ENCODE assay signal across 18 cellular contexts in the genomic region with DNA sequence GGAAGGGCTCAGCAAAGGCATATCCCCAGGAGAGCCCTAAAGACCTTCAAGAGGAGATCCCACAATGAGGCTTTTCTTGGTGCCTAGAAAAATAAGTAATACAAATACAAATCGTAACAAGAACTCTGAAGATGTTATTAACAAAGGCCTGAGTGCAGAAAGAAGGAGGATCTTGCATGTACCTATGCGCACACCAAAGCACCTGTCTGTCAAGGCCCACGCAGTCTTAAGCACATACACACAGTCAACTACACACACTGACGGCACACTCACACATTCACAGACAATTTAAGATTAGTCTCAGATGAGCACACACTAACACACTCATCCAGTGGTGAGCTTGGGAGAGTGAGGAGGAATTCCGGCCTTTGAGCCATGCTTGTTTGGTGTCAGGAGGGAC. TPM values are rescaled to one million over a fixed set of nuclear protein-coding genes. Genes with fewer than 3 reads are reported as not detected.
A peak's percentile ranks its signal among the peaks of the same experiment; 100 is the strongest.
DNase-seq lines count a peak whose midpoint lies in the region; ATAC-seq and TF ChIP-seq lines count a peak whose summit lies in the region.
"Had no signal": no experiment of that assay in that cellular context is flagged by ENCODE, and none has a peak within 500 bp of the region (broad histone marks: within the 10 kb centered on the region; RNA-seq: fewer than 3 reads in every experiment).

No MANE protein-coding gene starts in this region.

- TF ChIP-seq POLR2A in IMR-90 (IDR thresholded peaks at IDR 0.05; ENCODE audit: low read depth, low read length) = no peak

- H3K27me3 Mint-ChIP-seq in activated T-cell treated with anti-CD3 and anti-CD28 coated beads, Interleukin-2, amount 50 U/mL, for 24 hours = no peaks in the 10 kb centered on the region
- no peaks in the 10 kb centered on the region for H3K27me3 Mint-ChIP-seq in activated T-cell treated with anti-CD3 and anti-CD28 coated beads, Interleukin-2, amount 50 U/mL, for 72 hours (ENCODE audit: low read depth)
- peaks cover 11% of the 10 kb centered on the region for H3K27me3 Mint-ChIP-seq in endothelial cell (ENCODE audit: unreplicated experiment)
- H3K27me3 Mint-ChIP-seq in stimulated activated naive B cell treated with anti-CD40 and anti-IgM and Interleukin-4, amounts not matched to agents 10 μg/mL and 1 μg/mL and 100 μg/mL, for 72 hours = no peaks in the 10 kb centered on the region

- POLR2A ChIA-PET in IMR-90 (lab: Charles Lee; ENCODE audit: unreplicated experiment) = no interaction called here

- intact Hi-C loops in IMR-90 (cut with micrococcal nuclease) = no loop called here

- H3K18ac ChIP-seq in IMR-90 (ENCODE audit: low read depth, low read length) = no peak overlapping the region

- H3K27me3 ChIP-seq in IMR-90 (ENCODE audit: control insufficient read depth, insufficient read depth, low read length) = no peaks in the 10 kb centered on the region
- H3K27me3 ChIP-seq: BLaER1 treated with 17β-estradiol and CSF1 and Interleukin-3, amounts not matched to agents 10 nM and 100 nM had no signal

- no peak for ATAC-seq in activated T-cell treated with anti-CD3 and anti-CD28 coated beads, Interleukin-2, amount 50 U/mL, for 72 hours (replicated peaks in 1 of 2)
- no peak for ATAC-seq in IMR-90 (ENCODE audit: low read depth)
- no peak for ATAC-seq in stimulated activated naive B cell treated with anti-CD40 and anti-IgM and Interleukin-4, amounts not matched to agents 10 μg/mL and 1 μg/mL and 100 μg/mL, for 72 hours (replicated peaks)
- ATAC-seq: HepG2 had no signal

- H3K27ac Mint-ChIP-seq in activated T-cell treated with anti-CD3 and anti-CD28 coated beads, Interleukin-2, amount 50 U/mL, for 24 hours = peak overlapping the region; percentile 80
- H3K27ac Mint-ChIP-seq in activated T-cell treated with anti-CD3 and anti-CD28 coated beads, Interleukin-2, amount 50 U/mL, for 72 hours = no peak overlapping the region
- H3K27ac Mint-ChIP-seq in endothelial cell (ENCODE audit: unreplicated experiment) = no peak overlapping the region
- peak overlapping the region; percentile 31 for H3K27ac Mint-ChIP-seq in stimulated activated naive B cell treated with anti-CD40 and anti-IgM and Interleukin-4, amounts not matched to agents 10 μg/mL and 1 μg/mL and 100 μg/mL, for 72 hours
- H3K27ac Mint-ChIP-seq: HFFc6 had no signal

- no peak overlapping the region for H3K9ac ChIP-seq in IMR-90 (ENCODE audit: low read depth, low read length)
- H3K9ac ChIP-seq: BLaER1 treated with 17β-estradiol and CSF1 and Interleukin-3, amounts not matched to agents 10 nM and 100 nM; KMS-11 had no signal

- H3K4me3 ChIP-seq in IMR-90 (ENCODE audit: insufficient read depth, low read depth, low read length) = no peak overlapping the region
- H3K4me3 ChIP-seq: BLaER1 treated with 17β-estradiol and CSF1 and Interleukin-3, amounts not matched to agents 10 nM and 100 nM had no signal

- no peaks in the 10 kb centered on the region for H3K9me3 Mint-ChIP-seq in activated T-cell treated with anti-CD3 and anti-CD28 coated beads, Interleukin-2, amount 50 U/mL, for 24 hours
- H3K9me3 Mint-ChIP-seq in activated T-cell treated with anti-CD3 and anti-CD28 coated beads, Interleukin-2, amount 50 U/mL, for 72 hours = no peaks in the 10 kb centered on the region
- no peaks in the 10 kb centered on the region for H3K9me3 Mint-ChIP-seq in endothelial cell (ENCODE audit: unreplicated experiment)
- H3K9me3 Mint-ChIP-seq in stimulated activated naive B cell treated with anti-CD40 and anti-IgM and Interleukin-4, amounts not matched to agents 10 μg/mL and 1 μg/mL and 100 μg/mL, for 72 hours = no peaks in the 10 kb centered on the region
- H3K9me3 Mint-ChIP-seq: HFFc6 had no signal

- no peak overlapping the region for H2BK120ac ChIP-seq in IMR-90 (ENCODE audit: low read depth, low read length)

- H3K4me1 ChIP-seq in IMR-90 (ENCODE audit: control insufficient read depth, insufficient read depth, low read length) = peaks cover 19% of the 10 kb centered on the region

- no peak overlapping the region for H4K8ac ChIP-seq in IMR-90 (ENCODE audit: low read depth in 2 of 2, low read length in 2 of 2)

- 0 out of 2 replicates have a peak overlapping the region, but pooled peaks have one; percentile 9 for H2AK5ac ChIP-seq in IMR-90 (ENCODE audit: low read depth, low read length)

- no peak overlapping the region for H3K27ac ChIP-seq in IMR-90 (ENCODE audit: insufficient read depth, low read length)
- H3K27ac ChIP-seq: BLaER1 treated with 17β-estradiol and CSF1 and Interleukin-3, amounts not matched to agents 10 nM and 100 nM; KMS-11 had no signal

- H3K9me3 ChIP-seq in IMR-90 (ENCODE audit: control insufficient read depth, insufficient read depth, low read length) = no peaks in the 10 kb centered on the region
- H3K9me3 ChIP-seq: BLaER1 treated with 17β-estradiol and CSF1 and Interleukin-3, amounts not matched to agents 10 nM and 100 nM had no signal

- peaks cover 98% of the 10 kb centered on the region for H3K36me3 Mint-ChIP-seq in activated T-cell treated with anti-CD3 and anti-CD28 coated beads, Interleukin-2, amount 50 U/mL, for 24 hours (ENCODE audit: low read depth)
- peaks cover 4 to 17% of the 10 kb centered on the region in 2 donors for H3K36me3 Mint-ChIP-seq in activated T-cell treated with anti-CD3 and anti-CD28 coated beads, Interleukin-2, amount 50 U/mL, for 72 hours (ENCODE audit: insufficient read depth in 2 of 2)
- peaks cover 8% of the 10 kb centered on the region for H3K36me3 Mint-ChIP-seq in endothelial cell (ENCODE audit: low read depth, unreplicated experiment)
- peaks cover 48 to 71% of the 10 kb centered on the region in 2 donors for H3K36me3 Mint-ChIP-seq in stimulated activated naive B cell treated with anti-CD40 and anti-IgM and Interleukin-4, amounts not matched to agents 10 μg/mL and 1 μg/mL and 100 μg/mL, for 72 hours

- no peak overlapping the region for H3K4me2 ChIP-seq in IMR-90 (ENCODE audit: low read depth, low read length)
- H3K4me2 ChIP-seq: BLaER1 treated with 17β-estradiol and CSF1 and Interleukin-3, amounts not matched to agents 10 nM and 100 nM; KMS-11 had no signal

- no CpG with 5 or more reads among the region's 5 CpGs for WGBS in IMR-90 (ENCODE audit: extremely low coverage in 2 of 2, insufficient read length in 1 of 2), 2 experiments

- H4K20me1 ChIP-seq in IMR-90 (ENCODE audit: insufficient read depth, low read length) = peaks cover 6% of the 10 kb centered on the region

- in situ Hi-C loops in IMR-90 (cut with MboI; ENCODE audit: low sequenced_read_pairs) = no loop called here

- CTCF ChIA-PET in IMR-90 (lab: Yijun Ruan, JAX) = no interaction called here

- TF ChIP-seq CTCF in IMR-90 (conservative IDR thresholded peaks at IDR 0.05; ENCODE audit: low read depth, low read length) (no peak), endothelial cell (IDR thresholded peaks at IDR 0.05; ENCODE audit: unreplicated experiment) (no peak)

- no peak overlapping the region for H3K56ac ChIP-seq in IMR-90 (ENCODE audit: extremely low read depth, insufficient read depth, low read length)

- DNase-seq in activated T-cell treated with anti-CD3 and anti-CD28 coated beads, Interleukin-2, amount 50 U/mL, for 24 hours = no peak
- DNase-seq in activated T-cell treated with anti-CD3 and anti-CD28 coated beads, Interleukin-2, amount 50 U/mL, for 72 hours = no peak
- no peak for DNase-seq in IMR-90
- no peak for DNase-seq in endothelial cell (ENCODE audit: low spot score)
- no peak for DNase-seq in stimulated activated naive B cell treated with anti-CD40 and anti-IgM and Interleukin-4, amounts not matched to agents 10 μg/mL and 1 μg/mL and 100 μg/mL, for 72 hours
- DNase-seq in T-helper 1 cell = no peak
- no peak for DNase-seq in cerebellum (ENCODE audit: low spot score)
- DNase-seq: DMS79 treated with DMSO at 0.1 percent for 48 hours, HFFc6, MV-4-11, NCI-H1694 treated with DMSO at 0.1 percent for 48 hours, NCI-H226, NCI-H524, NCI-H82, SHP77 had no signal

- no peak overlapping the region for H4K5ac ChIP-seq in IMR-90 (ENCODE audit: low read depth, low read length)

- H2BK20ac ChIP-seq in IMR-90 (ENCODE audit: low read depth, low read length) = no peak overlapping the region

- no peak for TF ChIP-seq RAD21 in IMR-90 (IDR thresholded peaks at IDR 0.05; ENCODE audit: low read length)

- no peak overlapping the region for H2BK5ac ChIP-seq in IMR-90 (ENCODE audit: low read depth, low read length, poor library complexity, severe bottlenecking)

- H3K4ac ChIP-seq in IMR-90 (ENCODE audit: low read depth, low read length) = no peak overlapping the region

- H4K91ac ChIP-seq in IMR-90 (ENCODE audit: insufficient read depth, low read depth, low read length) = no peak overlapping the region

- no peak overlapping the region for H2BK15ac ChIP-seq in IMR-90 (ENCODE audit: low read depth, low read length)

- H3K79me1 ChIP-seq in IMR-90 (ENCODE audit: low read depth in 1 of 2, low read length in 2 of 2) = peaks cover 8 to 35% of the 10 kb centered on the region in 2 experiments

- no peak overlapping the region for H3K14ac ChIP-seq in IMR-90 (replicated peaks; ENCODE audit: low read depth, low read length)

- dilution Hi-C loops in IMR-90 (cut with HindIII; ENCODE audit: low sequenced_read_pairs, unreplicated experiment) = no loop called here

- H3K36me3 ChIP-seq in IMR-90 (ENCODE audit: control insufficient read depth, insufficient read depth, low read length) = peaks cover 74% of the 10 kb centered on the region

- H3K4me3 Mint-ChIP-seq in activated T-cell treated with anti-CD3 and anti-CD28 coated beads, Interleukin-2, amount 50 U/mL, for 24 hours = no peak overlapping the region
- no peak overlapping the region for H3K4me3 Mint-ChIP-seq in activated T-cell treated with anti-CD3 and anti-CD28 coated beads, Interleukin-2, amount 50 U/mL, for 72 hours
- H3K4me3 Mint-ChIP-seq in endothelial cell (ENCODE audit: unreplicated experiment) = peak overlapping the region; percentile 24
- H3K4me3 Mint-ChIP-seq in stimulated activated naive B cell treated with anti-CD40 and anti-IgM and Interleukin-4, amounts not matched to agents 10 μg/mL and 1 μg/mL and 100 μg/mL, for 72 hours = no peak overlapping the region
- H3K4me3 Mint-ChIP-seq: HFFc6 had no signal

- BruUV-seq in IMR-90 (replicated peaks; lab: Mats Ljungman, UMichigan) = no TSS peak

- H3K9me1 ChIP-seq in IMR-90 (ENCODE audit: insufficient read depth, low read length) = peaks cover 28% of the 10 kb centered on the region

- H2AFZ ChIP-seq in IMR-90 (replicated peaks; ENCODE audit: low read length, poor library complexity) = no peak overlapping the region

- H3K4me1 Mint-ChIP-seq in activated T-cell treated with anti-CD3 and anti-CD28 coated beads, Interleukin-2, amount 50 U/mL, for 24 hours (ENCODE audit: low read depth) = peaks cover 13% of the 10 kb centered on the region
- H3K4me1 Mint-ChIP-seq in activated T-cell treated with anti-CD3 and anti-CD28 coated beads, Interleukin-2, amount 50 U/mL, for 72 hours (ENCODE audit: low read depth) = peaks cover 4% of the 10 kb centered on the region
- peaks cover 26% of the 10 kb centered on the region for H3K4me1 Mint-ChIP-seq in endothelial cell (ENCODE audit: unreplicated experiment)
- H3K4me1 Mint-ChIP-seq in stimulated activated naive B cell treated with anti-CD40 and anti-IgM and Interleukin-4, amounts not matched to agents 10 μg/mL and 1 μg/mL and 100 μg/mL, for 72 hours = peaks cover 19 to 31% of the 10 kb centered on the region in 2 donors

- no peak overlapping the region for H3K23ac ChIP-seq in IMR-90 (ENCODE audit: low read depth, low read length)

- no peak overlapping the region for H2AK9ac ChIP-seq in IMR-90 (replicated peaks; ENCODE audit: low read depth, low read length, poor library complexity)

RNA-seq across cellular contexts. Expression of a gene that starts 38.5 kb away (rescaled TPM):
- total RNA-seq in activated T-cell treated with anti-CD3 and anti-CD28 coated beads, Interleukin-2, amount 50 U/mL, for 72 hours = 10 to 100 TPM; 87.0 to 88.8 TPM
- total RNA-seq in IMR-90 (2012; rRNA removed) (13.9 and 14.9 TPM in 2 replicates), endothelial cell (ENCODE audit: unreplicated experiment) (3.0 TPM), cerebellum (4.5 TPM)
- 13.3 and 16.7 TPM in 2 replicates for polyA plus RNA-seq in IMR-90 (2012; rRNA removed)
- 10.0 and 16.8 TPM in 2 replicates for polyA plus RNA-seq in IMR-90 (2012; cell fraction: cytosol; rRNA removed)
- polyA plus RNA-seq in IMR-90 (2012; cell fraction: nucleus; rRNA removed; ENCODE audit: low replicate concordance) = 19.0 and 26.8 TPM in 2 replicates

Comparison
In these comparisons a context has a peak if more than half of its experiments do, and no peak if none do; other contexts are left out.
1. H3K27ac Mint-ChIP-seq: peak in activated T-cell treated with anti-CD3 and anti-CD28 coated beads, Interleukin-2, amount 50 U/mL, for 24 hours (single experiment) and stimulated activated naive B cell treated with anti-CD40 and anti-IgM and Interleukin-4, amounts not matched to agents 10 μg/mL and 1 μg/mL and 100 μg/mL, for 72 hours (single experiment); none in activated T-cell treated with anti-CD3 and anti-CD28 coated beads, Interleukin-2, amount 50 U/mL, for 72 hours (single experiment) and endothelial cell (single experiment).